Comparison of ENCODE assay signal across 10 cellular contexts in the genomic region with DNA sequence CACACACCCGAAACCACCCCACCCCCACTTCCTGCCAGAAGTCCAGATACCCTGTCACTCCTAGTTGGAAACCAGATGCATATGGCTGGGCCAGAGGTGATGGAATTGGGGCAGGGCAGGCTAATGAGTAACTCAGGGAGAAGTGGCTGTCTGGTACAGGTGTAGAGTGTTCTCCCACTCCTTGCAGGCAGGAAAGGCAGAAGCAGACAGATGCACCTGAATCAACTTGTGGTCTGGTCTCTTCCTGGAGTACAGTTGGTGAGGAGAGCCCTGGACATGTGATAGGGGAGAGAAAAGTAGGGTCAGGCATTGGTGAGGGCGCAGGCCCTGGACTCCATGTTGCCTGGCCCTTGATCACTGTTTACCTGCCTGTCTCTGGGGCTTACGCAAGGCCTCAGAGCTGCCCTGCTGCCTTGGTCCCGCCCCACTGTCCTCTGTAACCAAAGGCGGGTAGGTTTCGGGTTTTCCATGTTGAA. TPM values are rescaled to one million over a fixed set of nuclear protein-coding genes. Genes with fewer than 3 reads are reported as not detected.
DNase-seq lines count a peak whose midpoint lies in the region; ATAC-seq, FAIRE-seq and TF ChIP-seq lines count a peak whose summit lies in the region.
"Had no signal": no experiment of that assay in that cellular context is flagged by ENCODE, and none has a peak within 500 bp of the region (broad histone marks: within the 10 kb centered on the region; RNA-seq: fewer than 3 reads in every experiment).

No MANE protein-coding gene starts in this region.

- intact Hi-C loops in pancreas (cut with DNase I) (no loop called here), lower leg skin (cut with DNase I; ENCODE audit: low total_unique reads) (no loop called here), ascending aorta (cut with DNase I) (loop anchor here (5.0 kb wide), 1 partner anchor 71 kb away; no protein-coding TSS in a partner anchor)

- H3K4me1 ChIP-seq in GM23338 (ENCODE audit: insufficient read depth) (peaks cover 49% of the 10 kb centered on the region), pancreas (peaks cover 11 to 29% (median 28%) of the 10 kb centered on the region in 3 donors), ascending aorta (peaks cover 0 to 13% of the 10 kb centered on the region in 2 donors)

- H3K27me3 ChIP-seq in GM23338 (ENCODE audit: insufficient read depth) (no peaks in the 10 kb centered on the region), pancreas (no peaks in the 10 kb centered on the region), ascending aorta (no peaks in the 10 kb centered on the region)

- peak overlapping the region; percentile 96 for H3K4me2 ChIP-seq in GM23338

- H3K9me3 ChIP-seq in pancreas (no peaks in the 10 kb centered on the region), ascending aorta (no peaks in the 10 kb centered on the region)

- H3K79me2 ChIP-seq in GM23338 (replicated peaks; ENCODE audit: insufficient read depth) = peaks cover 44% of the 10 kb centered on the region

- H3K4me3 Mint-ChIP-seq in GM23338 = peak overlapping the region; percentile 85

- peaks cover 16% of the 10 kb centered on the region for H3K36me3 Mint-ChIP-seq in GM23338 (ENCODE audit: low read depth)

- H2AFZ ChIP-seq in GM23338 = no peak overlapping the region

- no peak for TF ChIP-seq CTCF in GM23338 (conservative IDR thresholded peaks at IDR 0.05; ENCODE audit: low read depth in 2 of 2)
- TF ChIP-seq CTCF in epithelial cell of esophagus (IDR thresholded peaks at IDR 0.05; ENCODE audit: insufficient read depth, low read depth, low read length, missing control alignments) = no peak
- no peak for TF ChIP-seq CTCF in pancreas (IDR thresholded peaks at IDR 0.05)
- no peak for TF ChIP-seq CTCF in lower leg skin (IDR thresholded peaks at IDR 0.05)
- no peak for TF ChIP-seq CTCF in ascending aorta (IDR thresholded peaks at IDR 0.05)

- ATAC-seq in GM23338 (peak; percentile 3; the same call in 2 of the 3 replicates), pancreas (peak; percentile 70 to 78 (median 75))

- H3K36me3 ChIP-seq in GM23338 (ENCODE audit: insufficient read depth) = no peaks in the 10 kb centered on the region
- H3K36me3 ChIP-seq in pancreas = peaks cover 0 to 4% (median 0%) of the 10 kb centered on the region in 3 donors
- no peaks in the 10 kb centered on the region for H3K36me3 ChIP-seq in ascending aorta

- peaks cover 40% of the 10 kb centered on the region for H3K4me1 Mint-ChIP-seq in GM23338

- H4K20me1 ChIP-seq in GM23338 (replicated peaks; ENCODE audit: insufficient read depth) = peaks cover 7% of the 10 kb centered on the region; the same call in 1 of the 2 replicates

- 13 to 29% methylated on average over 6 of the region's 6 CpGs for WGBS in pancreas, 2 donors
- 73 to 78% methylated on average over 6 of the region's 6 CpGs for WGBS in lower leg skin, 2 donors

- H3K4me3 ChIP-seq in GM23338 = peak overlapping the region; percentile 91
- no peak overlapping the region for H3K4me3 ChIP-seq in epithelial cell of esophagus (ENCODE audit: low read length)
- H3K4me3 ChIP-seq in pancreas = peak overlapping the region in 2 of 4 donors; percentile 76 to 82
- H3K4me3 ChIP-seq in lower leg skin (ENCODE audit: low read depth, poor library complexity, severe bottlenecking) = no peak overlapping the region
- H3K4me3 ChIP-seq in ascending aorta = no peak overlapping the region

- no peaks in the 10 kb centered on the region for H3K9me2 ChIP-seq in GM23338 (ENCODE audit: insufficient read depth)

- no peak for TF ChIP-seq POLR2A in lower leg skin (IDR thresholded peaks at IDR 0.05)

- H3K27ac ChIP-seq in GM23338 (ENCODE audit: low read depth) (peak overlapping the region; percentile 94), pancreas (peak overlapping the region; percentile 90 to 98 (median 94)), ascending aorta (no peak overlapping the region)
- H3K27ac ChIP-seq: HL-60 had no signal

- H3K27ac Mint-ChIP-seq in GM23338 = peak overlapping the region; percentile 98

- H3F3A ChIP-seq in GM23338 (replicated peaks; ENCODE audit: low read depth) = peaks cover 37% of the 10 kb centered on the region

- H3K9me3 Mint-ChIP-seq in GM23338 = no peaks in the 10 kb centered on the region

- DNase-seq in GM23338 (ENCODE audit: low spot score) (peak; percentile 62), NCI-H526 treated with DMSO at 0.1 percent for 48 hours (lab: John Stamatoyannopoulos, UW) (peak; percentile 90), epithelial cell of esophagus (ENCODE audit: low read depth) (peak; percentile 86), pancreas (peak; percentile 70 to 92 (median 88)), lower leg skin (ENCODE audit: low spot score in 2 of 2) (no peak), ascending aorta (ENCODE audit: low spot score in 2 of 2) (no peak), hepatic stellate cell (ENCODE audit: low spot score) (no peak), NCI-H524 treated with DMSO at 0.1 percent for 48 hours (lab: John Stamatoyannopoulos, UW) (no peak)
- DNase-seq: aorta had no signal

- peaks cover 5% of the 10 kb centered on the region for H3K27me3 Mint-ChIP-seq in GM23338 (ENCODE audit: insufficient read depth, low read depth, poor library complexity)

- no peak for FAIRE-seq in pancreas (lab: Jason Lieb, UNC)

TF ChIP-seq in GM23338, 12 proteins besides CTCF, POLR2A, EP300 and RAD21 (continues in another document):
- no peak for TF ChIP-seq JUNB (IDR thresholded peaks at IDR 0.05; ENCODE audit: unreplicated experiment)
- TF ChIP-seq, protein P1, sequence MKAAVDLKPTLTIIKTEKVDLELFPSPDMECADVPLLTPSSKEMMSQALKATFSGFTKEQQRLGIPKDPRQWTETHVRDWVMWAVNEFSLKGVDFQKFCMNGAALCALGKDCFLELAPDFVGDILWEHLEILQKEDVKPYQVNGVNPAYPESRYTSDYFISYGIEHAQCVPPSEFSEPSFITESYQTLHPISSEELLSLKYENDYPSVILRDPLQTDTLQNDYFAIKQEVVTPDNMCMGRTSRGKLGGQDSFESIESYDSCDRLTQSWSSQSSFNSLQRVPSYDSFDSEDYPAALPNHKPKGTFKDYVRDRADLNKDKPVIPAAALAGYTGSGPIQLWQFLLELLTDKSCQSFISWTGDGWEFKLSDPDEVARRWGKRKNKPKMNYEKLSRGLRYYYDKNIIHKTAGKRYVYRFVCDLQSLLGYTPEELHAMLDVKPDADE (IDR thresholded peaks at IDR 0.05) = no peak

RNA-seq across cellular contexts. Expression of a gene that starts 2.5 kb away (rescaled TPM):
- 37.0 and 46.1 TPM in 2 replicates for total RNA-seq in GM23338 (2014; rRNA removed; shearing (Covaris generic))
- polyA plus RNA-seq in GM23338 (2016; fragmentation: Nextera tagmentation; extraction: Ambion mirVana) = 11.8 and 13.9 TPM in 2 replicates
- 10 to 100 TPM; 26.9 to 47.5 (median 35.8) TPM for total RNA-seq in pancreas
- polyA plus RNA-seq in pancreas = 10 to 100 TPM; 40.6 to 63.2 TPM
- total RNA-seq in lower leg skin = 10 to 100 TPM; 33.6 to 71.0 (median 44.6) TPM
- total RNA-seq in ascending aorta = not detected

RNA-seq across cellular contexts. Expression of a gene that starts 26.4 kb away (rescaled TPM):
- total RNA-seq in GM23338 (2014; rRNA removed; shearing (Covaris generic)) = 10.4 and 11.9 TPM in 2 replicates
- polyA plus RNA-seq in GM23338 (2016; fragmentation: Nextera tagmentation; extraction: Ambion mirVana) (5.6 and 6.0 TPM in 2 replicates), pancreas (1 to 10 TPM; 7.1 to 8.5 TPM)
- total RNA-seq in pancreas (10 to 100 TPM in 5 of 6 donors, 1 to 10 TPM in 1; 8.2 to 16.1 (median 11.6) TPM), lower leg skin (100 to 1,000 TPM; 140 to 186 (median 161) TPM), ascending aorta (2.3 TPM)

RNA-seq across cellular contexts. Expression of a gene that starts 54.4 kb away (rescaled TPM):
- 65.1 and 72.5 TPM in 2 replicates for total RNA-seq in GM23338 (2014; rRNA removed; shearing (Covaris generic))
- 34.7 and 47.0 TPM in 2 replicates for polyA plus RNA-seq in GM23338 (2016; fragmentation: Nextera tagmentation; extraction: Ambion mirVana)
- total RNA-seq in pancreas = 10 to 100 TPM; 24.5 to 61.0 (median 32.4) TPM
- polyA plus RNA-seq in pancreas = 10 to 100 TPM; 30.4 to 45.6 TPM
- 10 to 100 TPM; 23.7 to 71.8 (median 26.8) TPM for total RNA-seq in lower leg skin
- total RNA-seq in ascending aorta = 18.1 TPM

Comparison
In these comparisons a context has a peak if more than half of its experiments do, and no peak if none do; other contexts are left out.
1. DNase-seq: peak in GM23338 (single experiment), NCI-H526 treated with DMSO at 0.1 percent for 48 hours (single experiment), epithelial cell of esophagus (single experiment) and pancreas (6 of 6); none in lower leg skin (0 of 2), ascending aorta (0 of 2), hepatic stellate cell (single experiment) and NCI-H524 treated with DMSO at 0.1 percent for 48 hours (single experiment).
2. H3K27ac ChIP-seq: peak in GM23338 (single experiment) and pancreas (4 of 4); none in ascending aorta (0 of 2).
3. RNA of a gene that starts 2.5 kb away (total RNA-seq): 33.6 to 71.0 TPM in lower leg skin, 26.9 to 47.5 TPM in pancreas and 37.0 to 46.1 TPM in GM23338; not detected in ascending aorta (single experiment); every median in the first group is over 10 times any median in the second.
4. RNA of a gene that starts 26.4 kb away (total RNA-seq): 140 to 186 TPM in lower leg skin; 8.2 to 16.1 TPM in pancreas, 10.4 to 11.9 TPM in GM23338 and 2.3 TPM in ascending aorta (single experiment); every median in the first group is over 4 times any median in the second.